25 cellular contexts compared by ENCODE assay signal in the genomic region with DNA sequence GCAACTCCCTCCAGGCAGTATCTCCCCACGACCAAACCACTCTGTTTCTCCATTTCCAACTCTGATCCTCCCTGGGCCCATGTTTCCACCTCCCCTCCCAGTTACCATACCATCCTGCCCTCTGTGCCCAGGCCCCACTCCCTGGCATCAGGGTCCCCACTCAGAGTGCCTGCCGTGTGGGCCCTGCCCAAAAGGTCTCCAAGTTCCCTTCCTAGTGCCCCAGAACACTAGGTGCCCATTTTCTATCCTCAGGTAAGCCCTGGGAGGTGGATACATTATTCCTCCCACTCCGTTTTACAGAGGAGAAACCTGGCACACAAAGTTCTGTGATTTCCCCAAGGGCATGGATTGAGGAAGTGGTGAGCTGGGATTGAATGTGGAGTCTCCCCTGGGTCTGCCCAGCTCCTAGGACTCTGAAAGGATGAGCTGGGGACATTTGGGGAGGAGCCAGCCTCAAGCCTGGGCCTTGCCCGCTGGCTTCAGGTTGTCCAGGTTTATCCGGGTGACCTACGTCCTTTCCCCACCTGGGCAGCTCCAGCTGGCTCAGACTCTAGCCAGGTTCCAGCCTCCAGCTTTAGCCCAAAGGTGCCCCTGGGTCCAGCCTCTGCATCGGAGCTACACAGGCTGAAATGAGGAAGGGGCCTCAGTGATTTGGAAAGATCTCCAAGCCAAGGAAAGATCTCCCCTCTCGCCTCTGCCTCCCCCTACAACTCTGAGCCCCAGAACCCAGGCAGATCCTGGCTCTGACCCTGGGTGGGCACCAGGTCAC. TPM values are rescaled to one million over a fixed set of nuclear protein-coding genes. Genes with fewer than 3 reads are reported as not detected.
A peak's percentile ranks its signal among the peaks of the same experiment; 100 is the strongest.
DNase-seq lines count a peak whose midpoint lies in the region; ATAC-seq, FAIRE-seq and TF ChIP-seq lines count a peak whose summit lies in the region.
"Had no signal": no experiment of that assay in that cellular context is flagged by ENCODE, and none has a peak within 500 bp of the region (broad histone marks: within the 10 kb centered on the region; RNA-seq: fewer than 3 reads in every experiment).

No MANE protein-coding gene starts in this region.

- H3K27me3 Mint-ChIP-seq in activated naive CD8-positive, alpha-beta T cell treated with anti-CD3 and anti-CD28 coated beads, Interleukin-2, amount 10 ng/mL, durations not matched to agents 7 days and 5 days: no peaks in the 10 kb centered on the region
- no peaks in the 10 kb centered on the region for H3K27me3 Mint-ChIP-seq in activated naive CD8-positive, alpha-beta T cell treated with anti-CD3 and anti-CD28 coated beads, Interleukin-2, amount 50 U/mL, for 24 hours
- H3K27me3 Mint-ChIP-seq in activated T-helper 17 cell treated with anti-CD3 and anti-CD28 coated beads, Interleukin-2, amount 50 U/mL, for 72 hours: peaks cover 6% of the 10 kb centered on the region
- H3K27me3 Mint-ChIP-seq in osteocyte (ENCODE audit: unreplicated experiment): no peaks in the 10 kb centered on the region

- peaks cover 76% of the 10 kb centered on the region for H3K4me1 ChIP-seq in HepG2 (ENCODE audit: insufficient read depth, low read length)

- BruUV-seq in HepG2 (replicated peaks; lab: Mats Ljungman, UMichigan): no TSS peak

- intact Hi-C loops in HepG2 (cut with micrococcal nuclease; ENCODE audit: unreplicated experiment): no loop called here

- TF ChIP-seq POLR2A in HepG2 (IDR thresholded peaks at IDR 0.05; ENCODE audit: insufficient read depth in 1 of 2, low read depth in 2 of 2, low read length in 2 of 2): no peak

- ATAC-seq in activated naive CD8-positive, alpha-beta T cell treated with anti-CD3 and anti-CD28 coated beads, Interleukin-2, amount 10 ng/mL, durations not matched to agents 7 days and 5 days (ENCODE audit: low read depth): no peak
- no peak for ATAC-seq in activated naive CD8-positive, alpha-beta T cell treated with anti-CD3 and anti-CD28 coated beads, Interleukin-2, amount 50 U/mL, for 24 hours
- ATAC-seq in HepG2: no peak
- no peak for ATAC-seq in activated T-helper 17 cell treated with anti-CD3 and anti-CD28 coated beads, Interleukin-2, amount 50 U/mL, for 72 hours (replicated peaks)
- no peak for ATAC-seq in GM18868 (IDR thresholded peaks at IDR 0.05; ENCODE audit: unreplicated experiment)

- peaks cover 2% of the 10 kb centered on the region for H3K36me3 Mint-ChIP-seq in activated naive CD8-positive, alpha-beta T cell treated with anti-CD3 and anti-CD28 coated beads, Interleukin-2, amount 10 ng/mL, durations not matched to agents 7 days and 5 days
- H3K36me3 Mint-ChIP-seq in activated naive CD8-positive, alpha-beta T cell treated with anti-CD3 and anti-CD28 coated beads, Interleukin-2, amount 50 U/mL, for 24 hours (ENCODE audit: low read depth): no peaks in the 10 kb centered on the region
- peaks cover 10% of the 10 kb centered on the region for H3K36me3 Mint-ChIP-seq in activated T-helper 17 cell treated with anti-CD3 and anti-CD28 coated beads, Interleukin-2, amount 50 U/mL, for 72 hours (ENCODE audit: low read depth)
- H3K36me3 Mint-ChIP-seq in osteocyte (ENCODE audit: unreplicated experiment): no peaks in the 10 kb centered on the region
- H3K36me3 Mint-ChIP-seq: CD14-positive monocyte had no signal

- H3K36me3 ChIP-seq in HepG2 (replicated peaks in 1 of 2; ENCODE audit: control insufficient read depth in 1 of 2, insufficient read depth in 2 of 2, low read length in 2 of 2): no peaks in the 10 kb centered on the region

- H3K4me3 Mint-ChIP-seq in activated naive CD8-positive, alpha-beta T cell treated with anti-CD3 and anti-CD28 coated beads, Interleukin-2, amount 10 ng/mL, durations not matched to agents 7 days and 5 days: no peak overlapping the region
- no peak overlapping the region for H3K4me3 Mint-ChIP-seq in activated naive CD8-positive, alpha-beta T cell treated with anti-CD3 and anti-CD28 coated beads, Interleukin-2, amount 50 U/mL, for 24 hours
- no peak overlapping the region for H3K4me3 Mint-ChIP-seq in activated T-helper 17 cell treated with anti-CD3 and anti-CD28 coated beads, Interleukin-2, amount 50 U/mL, for 72 hours
- H3K4me3 Mint-ChIP-seq in osteocyte (ENCODE audit: unreplicated experiment): no peak overlapping the region
- H3K4me3 Mint-ChIP-seq: CD14-positive monocyte had no signal

- in situ Hi-C loops in HepG2 (cut with HindIII; ENCODE audit: extremely low pct_ligation_motif_present, low pct_unique_long_range_greater_than_20kb): loop anchor here (5.0 kb wide), 1 partner anchor 70 kb away; no protein-coding TSS in a partner anchor

- TF ChIP-seq CTCF in HepG2 (CRISPR knock-in tag; IDR thresholded peaks at IDR 0.05): no peak
- TF ChIP-seq CTCF in osteocyte (IDR thresholded peaks at IDR 0.05): no peak

- H3K4me3 ChIP-seq in HepG2 (replicated peaks in 1 of 3; ENCODE audit: insufficient read depth in 1 of 3, low read depth in 2 of 3, low read length in 3 of 3): peak overlapping the region in 1 of 3 experiments; percentile 95; a peak in 1 of 6 replicates
- H3K4me3 ChIP-seq: PC-9, SK-N-MC had no signal

- peaks cover 18% of the 10 kb centered on the region for H3K4me1 Mint-ChIP-seq in activated naive CD8-positive, alpha-beta T cell treated with anti-CD3 and anti-CD28 coated beads, Interleukin-2, amount 10 ng/mL, durations not matched to agents 7 days and 5 days
- H3K4me1 Mint-ChIP-seq in activated naive CD8-positive, alpha-beta T cell treated with anti-CD3 and anti-CD28 coated beads, Interleukin-2, amount 50 U/mL, for 24 hours: peaks cover 12% of the 10 kb centered on the region
- no peaks in the 10 kb centered on the region for H3K4me1 Mint-ChIP-seq in activated T-helper 17 cell treated with anti-CD3 and anti-CD28 coated beads, Interleukin-2, amount 50 U/mL, for 72 hours
- peaks cover 7% of the 10 kb centered on the region for H3K4me1 Mint-ChIP-seq in osteocyte (ENCODE audit: unreplicated experiment)

- peaks cover 3% of the 10 kb centered on the region for H3K9me3 Mint-ChIP-seq in activated naive CD8-positive, alpha-beta T cell treated with anti-CD3 and anti-CD28 coated beads, Interleukin-2, amount 10 ng/mL, durations not matched to agents 7 days and 5 days
- H3K9me3 Mint-ChIP-seq in activated naive CD8-positive, alpha-beta T cell treated with anti-CD3 and anti-CD28 coated beads, Interleukin-2, amount 50 U/mL, for 24 hours: no peaks in the 10 kb centered on the region
- no peaks in the 10 kb centered on the region for H3K9me3 Mint-ChIP-seq in activated T-helper 17 cell treated with anti-CD3 and anti-CD28 coated beads, Interleukin-2, amount 50 U/mL, for 72 hours
- no peaks in the 10 kb centered on the region for H3K9me3 Mint-ChIP-seq in osteocyte (ENCODE audit: unreplicated experiment)

- no peak for TF ChIP-seq RAD21 in HepG2 (CRISPR knock-in tag; IDR thresholded peaks at IDR 0.05)

- H2AFZ ChIP-seq in HepG2 (ENCODE audit: low read length): no peak overlapping the region
- H2AFZ ChIP-seq: PC-9 had no signal

- peak overlapping the region; percentile 87 for H3K27ac ChIP-seq in HepG2 (ENCODE audit: extremely low read length, insufficient read depth, low read length)
- H3K27ac ChIP-seq: PC-9, SK-N-MC had no signal

- CTCF ChIA-PET in HepG2 (lab: Yijun Ruan, JAX; ENCODE audit: low intra/inter-chr PET ratio, low total read pairs): no interaction called here

- FAIRE-seq in HepG2 (lab: Jason Lieb, UNC): no peak
- FAIRE-seq: A204.1, D721Med had no signal

- DNase-seq in activated naive CD8-positive, alpha-beta T cell treated with anti-CD3 and anti-CD28 coated beads, Interleukin-2, amount 10 ng/mL, durations not matched to agents 7 days and 5 days: no peak
- no peak for DNase-seq in activated naive CD8-positive, alpha-beta T cell treated with anti-CD3 and anti-CD28 coated beads, Interleukin-2, amount 50 U/mL, for 24 hours
- peak; percentile 22 for DNase-seq in NCI-H69 (lab: John Stamatoyannopoulos, UW)
- no peak for DNase-seq in HepG2 (ENCODE audit: low spot score)
- no peak for DNase-seq in NCI-H226
- DNase-seq in osteocyte (ENCODE audit: extremely low spot score, unreplicated experiment): no peak
- DNase-seq: EL, GF-D8, KBM-7, NCI-H1092 treated with DMSO at 0.1 percent for 48 hours, NCI-H1436 treated with DMSO at 0.1 percent for 48 hours, NCI-H1930, NCI-H510A, NCI-H748 treated with DMSO at 0.1 percent for 48 hours, PC-9, RPMI8226, SHP77 treated with DMSO at 0.1 percent for 48 hours, SW 1271 had no signal

- H4K20me1 ChIP-seq in HepG2 (ENCODE audit: insufficient read depth, low read length): no peaks in the 10 kb centered on the region

- WGBS in HepG2 (ENCODE audit: low lambda C conversion rate): 60% methylated on average over 7 of the region's 8 CpGs

- H3K27ac Mint-ChIP-seq in activated naive CD8-positive, alpha-beta T cell treated with anti-CD3 and anti-CD28 coated beads, Interleukin-2, amount 10 ng/mL, durations not matched to agents 7 days and 5 days: peak overlapping the region; percentile 3
- no peak overlapping the region for H3K27ac Mint-ChIP-seq in activated naive CD8-positive, alpha-beta T cell treated with anti-CD3 and anti-CD28 coated beads, Interleukin-2, amount 50 U/mL, for 24 hours
- no peak overlapping the region for H3K27ac Mint-ChIP-seq in activated T-helper 17 cell treated with anti-CD3 and anti-CD28 coated beads, Interleukin-2, amount 50 U/mL, for 72 hours
- H3K27ac Mint-ChIP-seq in osteocyte (ENCODE audit: unreplicated experiment): no peak overlapping the region

- peaks cover 11% of the 10 kb centered on the region for H3K79me2 ChIP-seq in HepG2 (ENCODE audit: insufficient read depth, low read length)

- H3K27me3 ChIP-seq in HepG2 (ENCODE audit: control insufficient read depth in 1 of 2, insufficient read depth in 2 of 2, low read length in 2 of 2): no peaks in the 10 kb centered on the region; a peak in 1 of 5 replicates

- TF ChIP-seq EP300 in HepG2 (IDR thresholded peaks at IDR 0.05; ENCODE audit: low read depth in 2 of 2, low read length in 2 of 2) (no peak), HepG2 (CRISPR knock-in tag; IDR thresholded peaks at IDR 0.05; ENCODE audit: borderline replicate concordance) (no peak)

- peak overlapping the region; percentile 86 for H3K4me2 ChIP-seq in HepG2 (ENCODE audit: low read depth, low read length)
- H3K4me2 ChIP-seq: PC-9 had no signal

- H3K9ac ChIP-seq in HepG2 (ENCODE audit: insufficient read depth, low read depth, low read length): peak overlapping the region; percentile 73

- POLR2A ChIA-PET in activated naive CD8-positive, alpha-beta T cell treated with anti-CD3 and anti-CD28 coated beads, Interleukin-2, amount 10 ng/mL, durations not matched to agents 7 days and 5 days (lab: Charles Lee): interaction anchor here (5.7 kb wide), 1 partner anchor 149 kb away, joined by 36 read pairs; no protein-coding TSS in a partner anchor
- POLR2A ChIA-PET in HepG2 (lab: Yijun Ruan, JAX): no interaction called here

- no peaks in the 10 kb centered on the region for H3K9me3 ChIP-seq in HepG2 (ENCODE audit: low read length)

RNA-seq across cellular contexts. Expression of gene GSTT4, which starts 2.2 kb away (rescaled TPM):
- total RNA-seq in activated naive CD8-positive, alpha-beta T cell treated with anti-CD3 and anti-CD28 coated beads, Interleukin-2, amount 10 ng/mL, durations not matched to agents 7 days and 5 days: not detected
- total RNA-seq in HepG2 (2016; rRNA removed; fragmentation: Illumina TruSeq; extraction: Trizol) (0.18 and 0.62 TPM in 2 replicates), osteocyte (not detected in 2 replicates)
- 0.30 and 0.44 TPM in 2 replicates for total RNA-seq in HepG2 (2016; cell fraction: cytosol; rRNA removed; fragmentation: Illumina TruSeq; extraction: Trizol; ENCODE audit: low read depth)
- 0.22 and 0.82 TPM in 2 replicates for total RNA-seq in HepG2 (2016; cell fraction: insoluble cytoplasmic fraction; rRNA removed; fragmentation: Illumina TruSeq; extraction: Trizol)
- 0.62 and 0.77 TPM in 2 replicates for total RNA-seq in HepG2 (2016; cell fraction: membrane; rRNA removed; fragmentation: Illumina TruSeq; extraction: Trizol)
- total RNA-seq in HepG2 (2016; cell fraction: nucleus; rRNA removed; fragmentation: Illumina TruSeq; extraction: Trizol): 0.94 and 1.2 TPM in 2 replicates
- polyA plus RNA-seq in HepG2 (2011; rRNA removed): 0.59 and 0.63 TPM in 2 replicates
- polyA plus RNA-seq in HepG2 (2011; cell fraction: cytosol; rRNA removed): 0.06 and 0.16 TPM in 2 replicates
- 2.4 and 3.5 TPM in 2 replicates for polyA plus RNA-seq in HepG2 (2011; cell fraction: nucleus; rRNA removed)
- 0.16 and 0.23 TPM in 2 replicates for polyA plus RNA-seq in HepG2 (2012)
- 0.15 and 0.20 TPM in 2 replicates for polyA plus RNA-seq in HepG2 (2016; cell fraction: cytosol; fragmentation: Illumina TruSeq; extraction: Trizol; ENCODE audit: low read depth)
- not detected in 2 replicates for polyA plus RNA-seq in HepG2 (2016; cell fraction: insoluble cytoplasmic fraction; fragmentation: Illumina TruSeq; extraction: Trizol; ENCODE audit: low read depth)
- polyA plus RNA-seq in HepG2 (2016; cell fraction: membrane; fragmentation: Illumina TruSeq; extraction: Trizol; ENCODE audit: low read depth): 0.30 TPM in 1 of 2 replicates, not detected in the other
- polyA plus RNA-seq in HepG2 (2016; cell fraction: nucleus; fragmentation: Illumina TruSeq; extraction: Trizol; ENCODE audit: insufficient read depth, low read depth): 2.0 and 2.2 TPM in 2 replicates
- polyA minus RNA-seq in HepG2 (2011; rRNA and poly(A)+ RNA removed; ENCODE audit: low replicate concordance): 1.8 TPM in 1 of 2 replicates, not detected in the other
- polyA minus RNA-seq in HepG2 (2011; cell fraction: cytosol; rRNA and poly(A)+ RNA removed): not detected in 2 replicates
- polyA minus RNA-seq in HepG2 (2011; cell fraction: nucleus; rRNA and poly(A)+ RNA removed): 3.0 and 4.8 TPM in 2 replicates
- not detected for total RNA-seq in activated T-helper 17 cell treated with anti-CD3 and anti-CD28 coated beads, Interleukin-2, amount 50 U/mL, for 72 hours
- total RNA-seq: H4, PC-9 had no signal
- polyA plus RNA-seq: CD14-positive monocyte had no signal

RNA-seq across cellular contexts. Expression of gene CABIN1, which starts 3.7 kb away (rescaled TPM):
- total RNA-seq in activated naive CD8-positive, alpha-beta T cell treated with anti-CD3 and anti-CD28 coated beads, Interleukin-2, amount 10 ng/mL, durations not matched to agents 7 days and 5 days: 100 to 1,000 TPM; 153 to 159 TPM
- total RNA-seq in HepG2 (2016; rRNA removed; fragmentation: Illumina TruSeq; extraction: Trizol) (51.3 and 61.3 TPM in 2 replicates), osteocyte (53.4 and 55.6 TPM in 2 replicates)
- 14.3 and 17.6 TPM in 2 replicates for total RNA-seq in HepG2 (2016; cell fraction: cytosol; rRNA removed; fragmentation: Illumina TruSeq; extraction: Trizol; ENCODE audit: low read depth)
- 52.6 and 55.2 TPM in 2 replicates for total RNA-seq in HepG2 (2016; cell fraction: insoluble cytoplasmic fraction; rRNA removed; fragmentation: Illumina TruSeq; extraction: Trizol)
- 20.5 and 20.9 TPM in 2 replicates for total RNA-seq in HepG2 (2016; cell fraction: membrane; rRNA removed; fragmentation: Illumina TruSeq; extraction: Trizol)
- total RNA-seq in HepG2 (2016; cell fraction: nucleus; rRNA removed; fragmentation: Illumina TruSeq; extraction: Trizol): 68.3 and 86.3 TPM in 2 replicates
- polyA plus RNA-seq in HepG2 (2011; rRNA removed): 10.2 and 12.0 TPM in 2 replicates
- polyA plus RNA-seq in HepG2 (2011; cell fraction: cytosol; rRNA removed): 5.5 and 7.0 TPM in 2 replicates
- 68.4 and 82.0 TPM in 2 replicates for polyA plus RNA-seq in HepG2 (2011; cell fraction: nucleus; rRNA removed)
- polyA plus RNA-seq in HepG2 (2012): 19.1 and 30.8 TPM in 2 replicates
- 3.8 and 4.8 TPM in 2 replicates for polyA plus RNA-seq in HepG2 (2016; cell fraction: cytosol; fragmentation: Illumina TruSeq; extraction: Trizol; ENCODE audit: low read depth)
- 30.8 and 43.5 TPM in 2 replicates for polyA plus RNA-seq in HepG2 (2016; cell fraction: insoluble cytoplasmic fraction; fragmentation: Illumina TruSeq; extraction: Trizol; ENCODE audit: low read depth)
- 8.6 and 10.2 TPM in 2 replicates for polyA plus RNA-seq in HepG2 (2016; cell fraction: membrane; fragmentation: Illumina TruSeq; extraction: Trizol; ENCODE audit: low read depth)
- 146 and 156 TPM in 2 replicates for polyA plus RNA-seq in HepG2 (2016; cell fraction: nucleus; fragmentation: Illumina TruSeq; extraction: Trizol; ENCODE audit: insufficient read depth, low read depth)
- polyA minus RNA-seq in HepG2 (2011; rRNA and poly(A)+ RNA removed; ENCODE audit: low replicate concordance): 17.9 and 49.9 TPM in 2 replicates
- 22.2 and 23.7 TPM in 2 replicates for polyA minus RNA-seq in HepG2 (2011; cell fraction: cytosol; rRNA and poly(A)+ RNA removed)
- polyA minus RNA-seq in HepG2 (2011; cell fraction: nucleus; rRNA and poly(A)+ RNA removed): 47.6 and 50.8 TPM in 2 replicates
- total RNA-seq in activated T-helper 17 cell treated with anti-CD3 and anti-CD28 coated beads, Interleukin-2, amount 50 U/mL, for 72 hours: 10 to 100 TPM; 98.0 to 99.4 TPM

RNA-seq across cellular contexts. Expression of gene GSTT2, which starts 27.5 kb away (rescaled TPM):
- total RNA-seq in activated naive CD8-positive, alpha-beta T cell treated with anti-CD3 and anti-CD28 coated beads, Interleukin-2, amount 10 ng/mL, durations not matched to agents 7 days and 5 days: not detected
- not detected in 2 replicates for total RNA-seq in HepG2 (2016; rRNA removed; fragmentation: Illumina TruSeq; extraction: Trizol)
- not detected in 2 replicates for total RNA-seq in HepG2 (2016; cell fraction: cytosol; rRNA removed; fragmentation: Illumina TruSeq; extraction: Trizol; ENCODE audit: low read depth)
- total RNA-seq in HepG2 (2016; cell fraction: insoluble cytoplasmic fraction; rRNA removed; fragmentation: Illumina TruSeq; extraction: Trizol): not detected in 2 replicates
- total RNA-seq in HepG2 (2016; cell fraction: membrane; rRNA removed; fragmentation: Illumina TruSeq; extraction: Trizol): not detected in 2 replicates
- not detected in 2 replicates for total RNA-seq in HepG2 (2016; cell fraction: nucleus; rRNA removed; fragmentation: Illumina TruSeq; extraction: Trizol)
- polyA plus RNA-seq in HepG2 (2011; rRNA removed): not detected in 2 replicates
- not detected in 2 replicates for polyA plus RNA-seq in HepG2 (2011; cell fraction: cytosol; rRNA removed)
- polyA plus RNA-seq in HepG2 (2011; cell fraction: nucleus; rRNA removed): 0.21 and 0.71 TPM in 2 replicates
- 0.21 TPM in 1 of 2 replicates, not detected in the other for polyA plus RNA-seq in HepG2 (2012)
- not detected in 2 replicates for polyA plus RNA-seq in HepG2 (2016; cell fraction: cytosol; fragmentation: Illumina TruSeq; extraction: Trizol; ENCODE audit: low read depth)
- polyA plus RNA-seq in HepG2 (2016; cell fraction: insoluble cytoplasmic fraction; fragmentation: Illumina TruSeq; extraction: Trizol; ENCODE audit: low read depth): not detected in 2 replicates
- not detected in 2 replicates for polyA plus RNA-seq in HepG2 (2016; cell fraction: membrane; fragmentation: Illumina TruSeq; extraction: Trizol; ENCODE audit: low read depth)
- polyA plus RNA-seq in HepG2 (2016; cell fraction: nucleus; fragmentation: Illumina TruSeq; extraction: Trizol; ENCODE audit: insufficient read depth, low read depth): 0.45 TPM in 1 of 2 replicates, not detected in the other
- polyA minus RNA-seq in HepG2 (2011; rRNA and poly(A)+ RNA removed; ENCODE audit: low replicate concordance): not detected in 2 replicates
- not detected in 2 replicates for polyA minus RNA-seq in HepG2 (2011; cell fraction: cytosol; rRNA and poly(A)+ RNA removed)
- not detected in 2 replicates for polyA minus RNA-seq in HepG2 (2011; cell fraction: nucleus; rRNA and poly(A)+ RNA removed)
- total RNA-seq in activated T-helper 17 cell treated with anti-CD3 and anti-CD28 coated beads, Interleukin-2, amount 50 U/mL, for 72 hours: under 1 TPM in 1 of 2 donors, not detected in 1; 0.29 TPM
- total RNA-seq in osteocyte: not detected in 2 replicates
- polyA plus RNA-seq: CD14-positive monocyte had no signal

RNA-seq across cellular contexts. Expression of gene DDT, which starts 33.2 kb away (rescaled TPM):
- total RNA-seq in activated naive CD8-positive, alpha-beta T cell treated with anti-CD3 and anti-CD28 coated beads, Interleukin-2, amount 10 ng/mL, durations not matched to agents 7 days and 5 days: 100 to 1,000 TPM; 133 TPM
- total RNA-seq in HepG2 (2016; rRNA removed; fragmentation: Illumina TruSeq; extraction: Trizol) (120 and 143 TPM in 2 replicates), osteocyte (108 and 113 TPM in 2 replicates)
- total RNA-seq in HepG2 (2016; cell fraction: cytosol; rRNA removed; fragmentation: Illumina TruSeq; extraction: Trizol; ENCODE audit: low read depth): 60.4 and 70.3 TPM in 2 replicates
- total RNA-seq in HepG2 (2016; cell fraction: insoluble cytoplasmic fraction; rRNA removed; fragmentation: Illumina TruSeq; extraction: Trizol): 129 and 145 TPM in 2 replicates
- total RNA-seq in HepG2 (2016; cell fraction: membrane; rRNA removed; fragmentation: Illumina TruSeq; extraction: Trizol): 63.1 and 70.2 TPM in 2 replicates
- total RNA-seq in HepG2 (2016; cell fraction: nucleus; rRNA removed; fragmentation: Illumina TruSeq; extraction: Trizol): 47.8 and 63.8 TPM in 2 replicates
- 159 and 181 TPM in 2 replicates for polyA plus RNA-seq in HepG2 (2011; rRNA removed)
- polyA plus RNA-seq in HepG2 (2011; cell fraction: cytosol; rRNA removed): 124 and 244 TPM in 2 replicates
- polyA plus RNA-seq in HepG2 (2011; cell fraction: nucleus; rRNA removed): 150 and 188 TPM in 2 replicates
- 66.3 and 104 TPM in 2 replicates for polyA plus RNA-seq in HepG2 (2012)
- polyA plus RNA-seq in HepG2 (2016; cell fraction: cytosol; fragmentation: Illumina TruSeq; extraction: Trizol; ENCODE audit: low read depth): 67.3 and 70.6 TPM in 2 replicates
- polyA plus RNA-seq in HepG2 (2016; cell fraction: insoluble cytoplasmic fraction; fragmentation: Illumina TruSeq; extraction: Trizol; ENCODE audit: low read depth): 125 and 141 TPM in 2 replicates
- 61.9 and 66.8 TPM in 2 replicates for polyA plus RNA-seq in HepG2 (2016; cell fraction: membrane; fragmentation: Illumina TruSeq; extraction: Trizol; ENCODE audit: low read depth)
- 98.1 and 122 TPM in 2 replicates for polyA plus RNA-seq in HepG2 (2016; cell fraction: nucleus; fragmentation: Illumina TruSeq; extraction: Trizol; ENCODE audit: insufficient read depth, low read depth)
- polyA minus RNA-seq in HepG2 (2011; rRNA and poly(A)+ RNA removed; ENCODE audit: low replicate concordance): 36.0 and 80.8 TPM in 2 replicates
- polyA minus RNA-seq in HepG2 (2011; cell fraction: cytosol; rRNA and poly(A)+ RNA removed): 35.0 and 38.4 TPM in 2 replicates
- polyA minus RNA-seq in HepG2 (2011; cell fraction: nucleus; rRNA and poly(A)+ RNA removed): 27.8 and 28.0 TPM in 2 replicates
- total RNA-seq in activated T-helper 17 cell treated with anti-CD3 and anti-CD28 coated beads, Interleukin-2, amount 50 U/mL, for 72 hours: 100 to 1,000 TPM; 117 to 122 TPM

RNA-seq across cellular contexts. Expression of gene DDTL, which starts 40.7 kb away (rescaled TPM):
- not detected for total RNA-seq in activated naive CD8-positive, alpha-beta T cell treated with anti-CD3 and anti-CD28 coated beads, Interleukin-2, amount 10 ng/mL, durations not matched to agents 7 days and 5 days
- total RNA-seq in HepG2 (2016; rRNA removed; fragmentation: Illumina TruSeq; extraction: Trizol): 0.31 TPM in 1 of 2 replicates, not detected in the other
- 0.30 TPM in 1 of 2 replicates, not detected in the other for total RNA-seq in HepG2 (2016; cell fraction: cytosol; rRNA removed; fragmentation: Illumina TruSeq; extraction: Trizol; ENCODE audit: low read depth)
- 0.13 and 0.26 TPM in 2 replicates for total RNA-seq in HepG2 (2016; cell fraction: insoluble cytoplasmic fraction; rRNA removed; fragmentation: Illumina TruSeq; extraction: Trizol)
- total RNA-seq in HepG2 (2016; cell fraction: membrane; rRNA removed; fragmentation: Illumina TruSeq; extraction: Trizol): 0.28 TPM in 1 of 2 replicates, not detected in the other
- total RNA-seq in HepG2 (2016; cell fraction: nucleus; rRNA removed; fragmentation: Illumina TruSeq; extraction: Trizol): 0.28 TPM in 1 of 2 replicates, not detected in the other
- polyA plus RNA-seq in HepG2 (2011; rRNA removed): 0.07 TPM in 1 of 2 replicates, not detected in the other
- not detected in 2 replicates for polyA plus RNA-seq in HepG2 (2011; cell fraction: cytosol; rRNA removed)
- 0.10 TPM in 1 of 2 replicates, not detected in the other for polyA plus RNA-seq in HepG2 (2011; cell fraction: nucleus; rRNA removed)
- 4.9 and 5.3 TPM in 2 replicates for polyA plus RNA-seq in HepG2 (2012)
- polyA plus RNA-seq in HepG2 (2016; cell fraction: cytosol; fragmentation: Illumina TruSeq; extraction: Trizol; ENCODE audit: low read depth): 0.10 TPM in 1 of 2 replicates, not detected in the other
- polyA plus RNA-seq in HepG2 (2016; cell fraction: insoluble cytoplasmic fraction; fragmentation: Illumina TruSeq; extraction: Trizol; ENCODE audit: low read depth): 0.23 TPM in 1 of 2 replicates, not detected in the other
- not detected in 2 replicates for polyA plus RNA-seq in HepG2 (2016; cell fraction: membrane; fragmentation: Illumina TruSeq; extraction: Trizol; ENCODE audit: low read depth)
- not detected in 2 replicates for polyA plus RNA-seq in HepG2 (2016; cell fraction: nucleus; fragmentation: Illumina TruSeq; extraction: Trizol; ENCODE audit: insufficient read depth, low read depth)
- polyA minus RNA-seq in HepG2 (2011; rRNA and poly(A)+ RNA removed; ENCODE audit: low replicate concordance): 0.22 and 11.7 TPM in 2 replicates
- polyA minus RNA-seq in HepG2 (2011; cell fraction: cytosol; rRNA and poly(A)+ RNA removed): not detected in 2 replicates
- not detected in 2 replicates for polyA minus RNA-seq in HepG2 (2011; cell fraction: nucleus; rRNA and poly(A)+ RNA removed)
- total RNA-seq in activated T-helper 17 cell treated with anti-CD3 and anti-CD28 coated beads, Interleukin-2, amount 50 U/mL, for 72 hours: 1 to 10 TPM; 2.8 to 4.9 TPM
- not detected in 2 replicates for total RNA-seq in osteocyte
- total RNA-seq: PC-9 had no signal
